In genomic region chr16:6081320-6081976, GRCh38 we compare ENCODE assay signal across 9 cellular contexts.
DNase-seq lines count a peak whose midpoint lies in the region; ATAC-seq and TF ChIP-seq lines count a peak whose summit lies in the region.
"Had no signal": no experiment of that assay in that cellular context is flagged by ENCODE, and none has a peak within 500 bp of the region (broad histone marks: within the 10 kb centered on the region; RNA-seq: fewer than 3 reads in every experiment).

No MANE protein-coding gene starts in this region.

- peak; percentile 65 for TF ChIP-seq CTCF in kidney epithelial cell (IDR thresholded peaks at IDR 0.05; ENCODE audit: insufficient read depth, low read length, poor library complexity, severe bottlenecking)

- no peak overlapping the region for H3K4me3 Mint-ChIP-seq in activated CD4-positive, alpha-beta T cell treated with anti-CD3 and anti-CD28 coated beads for 36 hours
- no peak overlapping the region for H3K4me3 Mint-ChIP-seq in activated CD4-positive, alpha-beta memory T cell treated with anti-CD3 and anti-CD28 coated beads, Interleukin-2, amount 10 ng/mL, durations not matched to agents 7 days and 5 days
- H3K4me3 Mint-ChIP-seq: activated naive CD4-positive, alpha-beta T cell treated with anti-CD3 and anti-CD28 coated beads, Interleukin-2, amount 50 U/mL, for 24 hours had no signal

- no peaks in the 10 kb centered on the region for H3K4me1 Mint-ChIP-seq in activated CD4-positive, alpha-beta T cell treated with anti-CD3 and anti-CD28 coated beads for 36 hours
- H3K4me1 Mint-ChIP-seq in activated CD4-positive, alpha-beta memory T cell treated with anti-CD3 and anti-CD28 coated beads, Interleukin-2, amount 10 ng/mL, durations not matched to agents 7 days and 5 days = no peaks in the 10 kb centered on the region
- H3K4me1 Mint-ChIP-seq: activated naive CD4-positive, alpha-beta T cell treated with anti-CD3 and anti-CD28 coated beads, Interleukin-2, amount 50 U/mL, for 24 hours had no signal

- POLR2A ChIA-PET in activated CD4-positive, alpha-beta T cell treated with anti-CD3 and anti-CD28 coated beads for 36 hours (lab: Charles Lee) = no interaction called here
- POLR2A ChIA-PET in activated CD4-positive, alpha-beta memory T cell treated with anti-CD3 and anti-CD28 coated beads, Interleukin-2, amount 10 ng/mL, durations not matched to agents 7 days and 5 days (lab: Charles Lee) = no interaction called here

- H3K27me3 Mint-ChIP-seq in activated CD4-positive, alpha-beta T cell treated with anti-CD3 and anti-CD28 coated beads for 36 hours = no peaks in the 10 kb centered on the region
- H3K27me3 Mint-ChIP-seq in activated CD4-positive, alpha-beta memory T cell treated with anti-CD3 and anti-CD28 coated beads, Interleukin-2, amount 10 ng/mL, durations not matched to agents 7 days and 5 days = no peaks in the 10 kb centered on the region
- H3K27me3 Mint-ChIP-seq: activated naive CD4-positive, alpha-beta T cell treated with anti-CD3 and anti-CD28 coated beads, Interleukin-2, amount 50 U/mL, for 24 hours had no signal

- H3K36me3 ChIP-seq in kidney epithelial cell (ENCODE audit: control insufficient read depth, insufficient read depth, low read length) = no peaks in the 10 kb centered on the region
- H3K36me3 ChIP-seq in effector memory CD4-positive, alpha-beta T cell (ENCODE audit: control insufficient read depth, insufficient read depth, low read length) = no peaks in the 10 kb centered on the region

- no peaks in the 10 kb centered on the region for H3K9me3 ChIP-seq in effector memory CD4-positive, alpha-beta T cell (ENCODE audit: control insufficient read depth, low read length)

- H3K27me3 ChIP-seq in kidney epithelial cell (ENCODE audit: control insufficient read depth, insufficient read depth, low read length) = no peaks in the 10 kb centered on the region
- no peaks in the 10 kb centered on the region for H3K27me3 ChIP-seq in effector memory CD4-positive, alpha-beta T cell (replicated peaks; ENCODE audit: control insufficient read depth, insufficient read depth, low read length, poor library complexity, severe bottlenecking)

- H3K4me3 ChIP-seq in kidney epithelial cell (ENCODE audit: low read depth, low read length) = no peak overlapping the region
- no peak overlapping the region for H3K4me3 ChIP-seq in effector memory CD4-positive, alpha-beta T cell (ENCODE audit: insufficient read depth, low read depth, low read length, poor library complexity, severe bottlenecking)

- CTCF ChIA-PET in activated CD4-positive, alpha-beta T cell treated with anti-CD3 and anti-CD28 coated beads for 36 hours (lab: Charles Lee) = interaction anchor here (0.8 to 1.2 kb wide), 2 partner anchors 14 to 291 kb away, joined by 3 to 4 read pairs; no protein-coding TSS in a partner anchor
- CTCF ChIA-PET in activated CD4-positive, alpha-beta memory T cell treated with anti-CD3 and anti-CD28 coated beads, Interleukin-2, amount 10 ng/mL, durations not matched to agents 7 days and 5 days (lab: Charles Lee) = interaction anchor here (0.9 to 1.7 kb wide), 5 partner anchors 10 to 562 kb away, joined by 3 to 5 read pairs (median 3); no protein-coding TSS in a partner anchor

- no peak for ATAC-seq in activated CD4-positive, alpha-beta T cell treated with anti-CD3 and anti-CD28 coated beads for 36 hours
- ATAC-seq in HG03039 (IDR thresholded peaks at IDR 0.05; ENCODE audit: unreplicated experiment) = no peak

- no peaks in the 10 kb centered on the region for H3K36me3 Mint-ChIP-seq in activated CD4-positive, alpha-beta T cell treated with anti-CD3 and anti-CD28 coated beads for 36 hours (ENCODE audit: low read depth)
- no peaks in the 10 kb centered on the region for H3K36me3 Mint-ChIP-seq in activated CD4-positive, alpha-beta memory T cell treated with anti-CD3 and anti-CD28 coated beads, Interleukin-2, amount 10 ng/mL, durations not matched to agents 7 days and 5 days (ENCODE audit: low read depth)
- H3K36me3 Mint-ChIP-seq: activated naive CD4-positive, alpha-beta T cell treated with anti-CD3 and anti-CD28 coated beads, Interleukin-2, amount 50 U/mL, for 24 hours had no signal

- peak; percentile 53 for DNase-seq in activated CD4-positive, alpha-beta T cell treated with anti-CD3 and anti-CD28 coated beads for 36 hours
- no peak for DNase-seq in activated CD4-positive, alpha-beta T cell treated with anti-CD3 and anti-CD28 coated beads, Interleukin-2, amount 50 U/mL, for 4 hours
- peak; percentile 51 for DNase-seq in M059J (ENCODE audit: low read depth)
- peak; percentile 21 for DNase-seq in activated CD4-positive, alpha-beta memory T cell treated with anti-CD3 and anti-CD28 coated beads, Interleukin-2, amount 10 ng/mL, durations not matched to agents 7 days and 5 days
- peak; percentile 1 for DNase-seq in kidney epithelial cell (ENCODE audit: low read depth)
- no peak for DNase-seq in NCI-H345 treated with DMSO at 0.1 percent for 48 hours (lab: John Stamatoyannopoulos, UW; ENCODE audit: unreplicated experiment)
- no peak for DNase-seq in effector memory CD4-positive, alpha-beta T cell

- no peaks in the 10 kb centered on the region for H3K4me1 ChIP-seq in effector memory CD4-positive, alpha-beta T cell (ENCODE audit: control insufficient read depth, insufficient read depth, low read length, poor library complexity, severe bottlenecking)

- intact Hi-C loops in activated CD4-positive, alpha-beta T cell treated with anti-CD3 and anti-CD28 coated beads for 36 hours (cut with DNase I, micrococcal nuclease) = loop anchor here in 1 of 2 experiments (5.0 kb wide), 1 partner anchor 579 kb away; no protein-coding TSS in a partner anchor

- H3K27ac Mint-ChIP-seq in activated CD4-positive, alpha-beta T cell treated with anti-CD3 and anti-CD28 coated beads for 36 hours = no peak overlapping the region
- no peak overlapping the region for H3K27ac Mint-ChIP-seq in activated CD4-positive, alpha-beta memory T cell treated with anti-CD3 and anti-CD28 coated beads, Interleukin-2, amount 10 ng/mL, durations not matched to agents 7 days and 5 days
- H3K27ac Mint-ChIP-seq: activated naive CD4-positive, alpha-beta T cell treated with anti-CD3 and anti-CD28 coated beads, Interleukin-2, amount 50 U/mL, for 24 hours had no signal

- H3K9me3 Mint-ChIP-seq in activated CD4-positive, alpha-beta T cell treated with anti-CD3 and anti-CD28 coated beads for 36 hours (ENCODE audit: low read depth) = peaks cover 6% of the 10 kb centered on the region
- H3K9me3 Mint-ChIP-seq in activated CD4-positive, alpha-beta memory T cell treated with anti-CD3 and anti-CD28 coated beads, Interleukin-2, amount 10 ng/mL, durations not matched to agents 7 days and 5 days = peaks cover 16% of the 10 kb centered on the region

- H3K27ac ChIP-seq in effector memory CD4-positive, alpha-beta T cell (ENCODE audit: insufficient read depth, low read length, poor library complexity, severe bottlenecking) = no peak overlapping the region

Comparison
In these comparisons a context has a peak if more than half of its experiments do, and no peak if none do; other contexts are left out.
1. DNase-seq: peak in activated CD4-positive, alpha-beta T cell treated with anti-CD3 and anti-CD28 coated beads for 36 hours (single experiment), M059J (single experiment), activated CD4-positive, alpha-beta memory T cell treated with anti-CD3 and anti-CD28 coated beads, Interleukin-2, amount 10 ng/mL, durations not matched to agents 7 days and 5 days (single experiment) and kidney epithelial cell (single experiment); none in activated CD4-positive, alpha-beta T cell treated with anti-CD3 and anti-CD28 coated beads, Interleukin-2, amount 50 U/mL, for 4 hours (0 of 2), NCI-H345 treated with DMSO at 0.1 percent for 48 hours (single experiment) and effector memory CD4-positive, alpha-beta T cell (0 of 3).